Comparison of ENCODE assay signal across 1 cellular context in genomic region chr3:16545413-16546185, GRCh38.
TF ChIP-seq lines count a peak whose summit lies in the region.

No MANE protein-coding gene starts in this region.

TF ChIP-seq in H1, 55 proteins besides CTCF, POLR2A, EP300 and RAD21:
- TF ChIP-seq SP2 (IDR thresholded peaks at IDR 0.05; ENCODE audit: low read length) (no peak), HDAC2 (IDR thresholded peaks at IDR 0.05; ENCODE audit: borderline replicate concordance in 1 of 2, low read depth in 2 of 2, low read length in 2 of 2) (no peak), CTBP2 (IDR thresholded peaks at IDR 0.05; ENCODE audit: borderline replicate concordance, insufficient read depth, insufficient read length, low read length) (no peak), EGR1 (IDR thresholded peaks at IDR 0.05; ENCODE audit: borderline replicate concordance, low read depth, low read length) (no peak), CBX5 (IDR thresholded peaks at IDR 0.05; ENCODE audit: low read depth, low read length) (no peak), BACH1 (IDR thresholded peaks at IDR 0.05; ENCODE audit: low read length) (no peak), TCF12 (IDR thresholded peaks at IDR 0.05; ENCODE audit: low read depth, low read length) (no peak), TBP (IDR thresholded peaks at IDR 0.05; ENCODE audit: low read depth, low read length) (no peak), HDAC6 (IDR thresholded peaks at IDR 0.05; ENCODE audit: low read depth, low read length) (no peak), SP1 (IDR thresholded peaks at IDR 0.05; ENCODE audit: low read depth, low read length) (no peak), TAF7 (optimal IDR thresholded peaks at IDR 0.05; ENCODE audit: borderline replicate concordance, low read depth, low read length) (no peak), KDM1A (IDR thresholded peaks at IDR 0.05; ENCODE audit: borderline replicate concordance, low read length) (no peak), JUND (IDR thresholded peaks at IDR 0.05; ENCODE audit: low read length) (no peak), TEAD4 (IDR thresholded peaks at IDR 0.05; ENCODE audit: low read depth, low read length) (no peak), CHD1 (IDR thresholded peaks at IDR 0.05; ENCODE audit: low read depth, low read length) (no peak), CEBPB (IDR thresholded peaks at IDR 0.05; ENCODE audit: low read depth, low read length) (no peak), YY1 (IDR thresholded peaks at IDR 0.05; ENCODE audit: low read depth, low read length) (no peak)
